ENCODE assay signal across 2 cellular contexts in the genomic region with DNA sequence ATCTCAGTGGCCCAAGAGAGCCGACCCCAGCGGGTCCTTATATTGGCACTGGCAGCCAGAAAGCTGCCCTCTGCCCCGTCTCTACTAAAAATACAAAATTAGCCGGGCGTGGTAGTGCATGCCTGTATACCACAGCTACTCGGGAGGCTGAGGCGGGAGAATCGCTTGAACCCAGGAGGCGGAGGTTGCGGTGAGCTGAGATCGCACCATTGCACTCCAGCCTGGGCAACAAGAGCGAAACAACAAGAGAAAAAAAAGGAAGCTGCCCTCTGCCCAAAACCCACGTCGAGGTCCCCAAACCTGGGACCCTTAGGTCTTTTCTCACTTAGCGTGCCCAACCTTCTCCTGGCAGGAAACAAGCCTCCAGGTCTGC. TPM values are rescaled to one million over a fixed set of nuclear protein-coding genes. Genes with fewer than 3 reads are reported as not detected.
DNase-seq lines count a peak whose midpoint lies in the region; ATAC-seq and TF ChIP-seq lines count a peak whose summit lies in the region.
"Not testable (repeated sequence)": the region's sequence is repeated elsewhere in the genome, so short reads cannot be mapped to it uniquely, and the experiment has no call there.

No MANE protein-coding gene starts in this region.

- H2AFZ ChIP-seq in MM.1S (ENCODE audit: low read length), result peak overlapping the region; percentile 89

- peak overlapping the region; percentile 78; the same call in 1 of the 2 replicates for H3K9ac ChIP-seq in MM.1S (ENCODE audit: low read length)

- not testable (repeated sequence) for H3F3A ChIP-seq in MM.1S (ENCODE audit: insufficient read depth, low read length)

- peak overlapping the region; percentile 91 for H3K4me2 ChIP-seq in MM.1S (ENCODE audit: low read depth, low read length)

- not testable (repeated sequence) for H3K27ac ChIP-seq in MM.1S (ENCODE audit: low read length)
- peak overlapping the region; percentile 91 for H3K27ac ChIP-seq in lower lobe of right lung

- H3K9me3 ChIP-seq in MM.1S (replicated peaks; ENCODE audit: insufficient read depth, low read length); lower lobe of right lung: not testable (repeated sequence)

- DNase-seq in MM.1S, lower lobe of right lung: not testable (repeated sequence)

- H3K27me3 ChIP-seq in MM.1S (replicated peaks; ENCODE audit: insufficient read depth, low read length); lower lobe of right lung (ENCODE audit: low read depth): not testable (repeated sequence)

- TF ChIP-seq CTCF in MM.1S (IDR thresholded peaks at IDR 0.05; ENCODE audit: low read length); lower lobe of right lung (IDR thresholded peaks at IDR 0.05): not testable (repeated sequence)

- H3K36me3 ChIP-seq in MM.1S (replicated peaks; ENCODE audit: insufficient read depth, low read length), result not testable (repeated sequence)
- peaks cover 32% of the 10 kb centered on the region for H3K36me3 ChIP-seq in lower lobe of right lung

- H3K4me1 ChIP-seq in MM.1S (ENCODE audit: low read length), result peaks cover 10% of the 10 kb centered on the region
- H3K4me1 ChIP-seq in lower lobe of right lung, result peaks cover 31% of the 10 kb centered on the region

- H3K9me2 ChIP-seq in MM.1S (replicated peaks; ENCODE audit: insufficient read depth, low read length), result not testable (repeated sequence)

- ATAC-seq in lower lobe of right lung, result not testable (repeated sequence)

- H4K20me1 ChIP-seq in MM.1S (ENCODE audit: insufficient read depth, low read length), result not testable (repeated sequence)

- intact Hi-C loops in lower lobe of right lung (cut with DNase I), result not testable (repeated sequence)

- H3K79me2 ChIP-seq in MM.1S (ENCODE audit: low read length), result peaks cover 20% of the 10 kb centered on the region

- H3K4me3 ChIP-seq in MM.1S (ENCODE audit: low read length) (peak overlapping the region; percentile 91), lower lobe of right lung (peak overlapping the region; percentile 89)

RNA-seq across cellular contexts. Expression of gene GSTK1, which starts 0.9 kb away (rescaled TPM):
- total RNA-seq in lower lobe of right lung, result 152 TPM

RNA-seq across cellular contexts. Expression of gene TMEM139, which starts 20.6 kb away (rescaled TPM):
- total RNA-seq in lower lobe of right lung, result 25.9 TPM

RNA-seq across cellular contexts. Expression of gene CASP2, which starts 24.0 kb away (rescaled TPM):
- 33.7 TPM for total RNA-seq in lower lobe of right lung

RNA-seq across cellular contexts. Expression of gene TAS2R40, which starts 42.3 kb away (rescaled TPM):
- total RNA-seq in lower lobe of right lung, result not detected

RNA-seq across cellular contexts. Expression of gene CLCN1, which starts 51.7 kb away (rescaled TPM):
- not detected for total RNA-seq in lower lobe of right lung
